ENCODE assay signal across 1 cellular context in the genomic region with DNA sequence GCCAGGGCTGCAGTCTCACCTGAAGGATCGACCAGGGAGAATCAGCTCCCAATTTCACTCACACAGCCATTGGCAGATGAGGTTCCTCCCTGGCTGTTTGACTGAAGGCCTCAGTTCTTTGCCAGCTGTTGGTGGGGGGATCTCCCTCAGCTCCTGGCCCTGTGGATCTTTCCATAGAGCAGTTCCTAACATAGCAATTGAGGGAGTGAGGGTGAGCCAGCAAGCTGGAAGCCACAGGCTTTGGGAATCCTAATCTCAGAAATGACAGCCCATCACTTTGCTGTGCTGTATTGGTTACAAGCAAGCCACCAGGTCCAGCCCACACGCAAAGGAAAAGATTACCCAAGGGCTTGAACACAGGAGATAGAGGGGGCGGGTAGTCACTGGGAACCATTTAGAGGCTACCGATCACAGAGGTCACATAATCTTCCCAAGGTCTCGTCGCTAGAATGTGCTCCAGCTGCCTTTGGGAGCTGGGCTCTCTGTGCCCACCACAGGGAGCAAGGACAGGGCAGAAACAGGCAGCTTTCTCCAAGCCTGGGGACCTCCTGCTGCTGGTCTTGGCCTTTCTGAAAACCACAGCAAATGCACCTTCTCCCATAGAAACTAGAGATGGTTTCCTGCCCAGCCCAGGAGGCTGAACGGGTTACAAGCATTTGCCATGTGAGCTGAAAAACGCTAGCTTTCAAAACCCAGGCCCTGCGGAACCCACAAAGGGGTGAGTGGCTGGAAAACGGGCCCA.
TF ChIP-seq lines count a peak whose summit lies in the region.

No MANE protein-coding gene starts in this region.

TF ChIP-seq in GM23338, 12 proteins besides CTCF, POLR2A, EP300 and RAD21:
- TF ChIP-seq REST (IDR thresholded peaks at IDR 0.05; ENCODE audit: unreplicated experiment) (no peak), EZH2 (IDR thresholded peaks at IDR 0.05; ENCODE audit: low read depth, unreplicated experiment) (no peak), POLR2AphosphoS5 (IDR thresholded peaks at IDR 0.05; ENCODE audit: low read depth) (no peak), CREB1 (CRISPR knock-in tag; IDR thresholded peaks at IDR 0.05; ENCODE audit: low read depth) (no peak), EZH2phosphoT487 (IDR thresholded peaks at IDR 0.05; ENCODE audit: unreplicated experiment) (no peak), JUNB (IDR thresholded peaks at IDR 0.05; ENCODE audit: unreplicated experiment) (no peak), ZNF114 (CRISPR knock-in tag; IDR thresholded peaks at IDR 0.05) (no peak), ZNF462 (CRISPR knock-in tag; IDR thresholded peaks at IDR 0.05) (no peak), NANOG (IDR thresholded peaks at IDR 0.05; ENCODE audit: borderline replicate concordance) (no peak), STAT1 (IDR thresholded peaks at IDR 0.05; ENCODE audit: unreplicated experiment) (no peak), ZNF331 (CRISPR knock-in tag; IDR thresholded peaks at IDR 0.05; ENCODE audit: low read depth) (no peak)
- TF ChIP-seq, protein P1, sequence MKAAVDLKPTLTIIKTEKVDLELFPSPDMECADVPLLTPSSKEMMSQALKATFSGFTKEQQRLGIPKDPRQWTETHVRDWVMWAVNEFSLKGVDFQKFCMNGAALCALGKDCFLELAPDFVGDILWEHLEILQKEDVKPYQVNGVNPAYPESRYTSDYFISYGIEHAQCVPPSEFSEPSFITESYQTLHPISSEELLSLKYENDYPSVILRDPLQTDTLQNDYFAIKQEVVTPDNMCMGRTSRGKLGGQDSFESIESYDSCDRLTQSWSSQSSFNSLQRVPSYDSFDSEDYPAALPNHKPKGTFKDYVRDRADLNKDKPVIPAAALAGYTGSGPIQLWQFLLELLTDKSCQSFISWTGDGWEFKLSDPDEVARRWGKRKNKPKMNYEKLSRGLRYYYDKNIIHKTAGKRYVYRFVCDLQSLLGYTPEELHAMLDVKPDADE (IDR thresholded peaks at IDR 0.05), result no peak
